In the genomic region with DNA sequence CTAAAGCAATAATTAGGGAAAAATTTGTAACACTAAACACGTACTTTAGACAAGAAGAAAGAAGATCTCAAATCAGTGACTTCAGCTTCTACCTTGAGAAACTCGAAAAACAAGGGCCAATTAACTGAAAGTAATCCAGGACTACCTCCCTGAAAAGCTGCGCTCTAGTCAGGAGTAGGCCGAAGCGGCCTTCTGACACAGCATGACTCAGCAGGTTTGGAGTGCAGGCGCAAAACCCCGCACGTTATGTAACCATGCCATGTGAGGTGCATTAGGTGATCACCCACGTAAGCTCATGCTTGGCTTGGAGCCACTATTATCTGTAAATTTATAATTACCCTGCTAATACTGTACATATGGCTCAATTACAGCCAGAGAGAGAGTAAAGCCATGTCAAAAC, we compare ENCODE assay signal across 23 cellular contexts. TPM values are rescaled to one million over a fixed set of nuclear protein-coding genes. Genes with fewer than 3 reads are reported as not detected.
DNase-seq lines count a peak whose midpoint lies in the region; ATAC-seq and TF ChIP-seq lines count a peak whose summit lies in the region.
"Had no signal": no experiment of that assay in that cellular context is flagged by ENCODE, and none has a peak within 500 bp of the region (broad histone marks: within the 10 kb centered on the region; RNA-seq: fewer than 3 reads in every experiment).

No MANE protein-coding gene starts in this region.

- H3K9me3 ChIP-seq in DND-41 (ENCODE audit: insufficient read depth, low read length, severe bottlenecking) (peaks cover 17% of the 10 kb centered on the region), OCI-LY7 (ENCODE audit: low read length) (peaks cover 27% of the 10 kb centered on the region), iPS DF 6.9 (ENCODE audit: control insufficient read depth, insufficient read depth, low read length) (peaks cover 5% of the 10 kb centered on the region)
- H3K9me3 ChIP-seq: colonic mucosa had no signal

- no peak overlapping the region for H3K9ac ChIP-seq in DND-41 (ENCODE audit: low read depth, low read length)
- H3K9ac ChIP-seq: KMS-11 had no signal

- H3K4me2 ChIP-seq in DND-41 (ENCODE audit: insufficient read depth, low read length): no peak overlapping the region
- no peak overlapping the region for H3K4me2 ChIP-seq in OCI-LY7 (ENCODE audit: low read length)
- H3K4me2 ChIP-seq: KMS-11 had no signal

- no peaks in the 10 kb centered on the region for H4K20me1 ChIP-seq in DND-41 (ENCODE audit: insufficient read depth, low read length)
- no peaks in the 10 kb centered on the region for H4K20me1 ChIP-seq in OCI-LY7 (ENCODE audit: insufficient read depth, low read length)

- POLR2A ChIA-PET in OCI-LY7 (lab: Charles Lee): no interaction called here

- DNase-seq in NCI-H1417 (lab: John Stamatoyannopoulos, UW): peak in 2 of 3 experiments; percentile 4 to 24
- DNase-seq in NCI-H1417 treated with DMSO at 0.1 percent for 48 hours (lab: John Stamatoyannopoulos, UW): no peak
- DNase-seq in DND-41: peak; percentile 42
- DNase-seq in OCI-LY7 (ENCODE audit: low spot score): peak; percentile 68
- DNase-seq in iPS DF 6.9 (ENCODE audit: low read depth, low spot score): peak; percentile 54
- no peak for DNase-seq in AG08395 (ENCODE audit: low spot score)
- DNase-seq: activated CD4-positive, alpha-beta memory T cell treated with anti-CD3 and anti-CD28 coated beads, Interleukin-2, amount 10 ng/mL, durations not matched to agents 7 days and 5 days; activated naive CD8-positive, alpha-beta T cell treated with anti-CD3 and anti-CD28 coated beads, Interleukin-2, amount 10 ng/mL, durations not matched to agents 7 days and 5 days; activated T-cell treated with anti-CD3 and anti-CD28 coated beads, Interleukin-2, amount 50 U/mL, for 48 hours; brain microvascular endothelial cell; colonic mucosa; foreskin melanocyte; HCEC 1CT; left ventricle myocardium superior; NCI-H1436; NCI-H446 treated with DMSO at 0.1 percent for 48 hours; Right ventricle myocardium superior; stimulated activated CD4-positive, alpha-beta T cell treated with anti-CD3 and anti-CD28 coated beads, Interleukin-12 subunit alpha, Interleukin-12 subunit beta, amount 100 ng/mL, for 4 hours had no signal

- ATAC-seq in DND-41 (ENCODE audit: insufficient read depth, low read depth) (no peak), GM19463 (IDR thresholded peaks at IDR 0.05; ENCODE audit: unreplicated experiment) (no peak), HG03135 (IDR thresholded peaks at IDR 0.05; ENCODE audit: unreplicated experiment) (no peak)
- ATAC-seq: left ventricle myocardium superior, T-cell had no signal

- no peaks in the 10 kb centered on the region for H3K36me3 ChIP-seq in DND-41 (ENCODE audit: insufficient read depth, low read length)
- H3K36me3 ChIP-seq in OCI-LY7 (ENCODE audit: insufficient read depth, low read length): no peaks in the 10 kb centered on the region
- no peaks in the 10 kb centered on the region for H3K36me3 ChIP-seq in iPS DF 6.9 (ENCODE audit: control insufficient read depth, insufficient read depth, low read length)
- H3K36me3 ChIP-seq: brain microvascular endothelial cell, colonic mucosa had no signal

- no peaks in the 10 kb centered on the region for H3K79me2 ChIP-seq in DND-41 (ENCODE audit: insufficient read depth, low read length)
- H3K79me2 ChIP-seq in OCI-LY7 (ENCODE audit: insufficient read depth, low read depth, low read length): no peaks in the 10 kb centered on the region

- CTCF ChIA-PET in OCI-LY7 (lab: Charles Lee; ENCODE audit: unreplicated experiment): no interaction called here

- no TSS peak for BruUV-seq in OCI-LY7 (replicated peaks; lab: Mats Ljungman, UMichigan)

- no CpG with 5 or more reads among the region's 9 CpGs for WGBS in iPS DF 6.9 (ENCODE audit: insufficient coverage, insufficient read length)

- no peaks in the 10 kb centered on the region for H3K27me3 ChIP-seq in DND-41 (ENCODE audit: insufficient read depth, low read length, poor library complexity)
- no peaks in the 10 kb centered on the region for H3K27me3 ChIP-seq in iPS DF 6.9 (ENCODE audit: control insufficient read depth, insufficient read depth, low read length)
- H3K27me3 ChIP-seq: brain microvascular endothelial cell, colonic mucosa had no signal

- H3K4me3 ChIP-seq in DND-41 (ENCODE audit: low read depth in 1 of 2, low read length in 2 of 2): no peak overlapping the region
- H3K4me3 ChIP-seq in OCI-LY7 (ENCODE audit: low read depth, low read length, poor library complexity, severe bottlenecking): no peak overlapping the region
- no peak overlapping the region for H3K4me3 ChIP-seq in iPS DF 6.9 (ENCODE audit: low read length)
- H3K4me3 ChIP-seq: colonic mucosa had no signal

- H3K27ac ChIP-seq in DND-41 (ENCODE audit: low read length): no peak overlapping the region
- H3K27ac ChIP-seq in OCI-LY7 (ENCODE audit: low read depth, low read length, poor library complexity, severe bottlenecking): no peak overlapping the region
- no peak overlapping the region for H3K27ac ChIP-seq in iPS DF 6.9 (ENCODE audit: low read length)
- H3K27ac ChIP-seq: brain microvascular endothelial cell, C4-2B, colonic mucosa, KMS-11 had no signal

- H3K4me1 ChIP-seq in DND-41 (ENCODE audit: insufficient read depth, low read length): no peaks in the 10 kb centered on the region
- no peaks in the 10 kb centered on the region for H3K4me1 ChIP-seq in OCI-LY7 (ENCODE audit: insufficient read depth, low read length, poor library complexity, severe bottlenecking)
- H3K4me1 ChIP-seq in iPS DF 6.9 (ENCODE audit: control insufficient read depth, insufficient read depth, low read length): no peaks in the 10 kb centered on the region
- H3K4me1 ChIP-seq: colonic mucosa had no signal

- no peak for TF ChIP-seq CTCF in DND-41 (IDR thresholded peaks at IDR 0.05; ENCODE audit: borderline replicate concordance, extremely low read depth, low read length, poor library complexity, severe bottlenecking)
- TF ChIP-seq CTCF in OCI-LY7 (conservative IDR thresholded peaks at IDR 0.05; ENCODE audit: low read length): no peak

- H2AFZ ChIP-seq in DND-41 (ENCODE audit: low read depth, low read length): no peak overlapping the region
- H2AFZ ChIP-seq in OCI-LY7 (ENCODE audit: low read length): no peak overlapping the region

- no peaks in the 10 kb centered on the region for H3K9me2 ChIP-seq in OCI-LY7 (ENCODE audit: insufficient read depth, low read length)

- intact Hi-C loops in OCI-LY7 (cut with micrococcal nuclease; ENCODE audit: unreplicated experiment): no loop called here

RNA-seq across cellular contexts. Expression of a gene that starts 52.8 kb away (rescaled TPM):
- not detected in 2 replicates for total RNA-seq in OCI-LY7 (2014; rRNA removed; shearing (Covaris generic))
- total RNA-seq in OCI-LY7 (2022): not detected in 2 replicates
- total RNA-seq: activated CD4-positive, alpha-beta memory T cell treated with anti-CD3 and anti-CD28 coated beads, Interleukin-2, amount 10 ng/mL, durations not matched to agents 7 days and 5 days; activated naive CD8-positive, alpha-beta T cell treated with anti-CD3 and anti-CD28 coated beads, Interleukin-2, amount 10 ng/mL, durations not matched to agents 7 days and 5 days had no signal

Comparison
In these comparisons a context has a peak if more than half of its experiments do, and no peak if none do; other contexts are left out.
1. DNase-seq: peak in NCI-H1417 (2 of 3), DND-41 (single experiment), OCI-LY7 (single experiment) and iPS DF 6.9 (single experiment); none in NCI-H1417 treated with DMSO at 0.1 percent for 48 hours (single experiment) and AG08395 (single experiment).